9 cellular contexts compared by ENCODE assay signal in genomic region chr1:52348704-52349301, GRCh38. TPM values are rescaled to one million over a fixed set of nuclear protein-coding genes. Genes with fewer than 3 reads are reported as not detected.
A peak's percentile ranks its signal among the peaks of the same experiment; 100 is the strongest.
DNase-seq lines count a peak whose midpoint lies in the region; TF ChIP-seq lines count a peak whose summit lies in the region.
"Had no signal": no experiment of that assay in that cellular context is flagged by ENCODE, and none has a peak within 500 bp of the region (broad histone marks: within the 10 kb centered on the region; RNA-seq: fewer than 3 reads in every experiment).

No MANE protein-coding gene starts in this region.

- DNase-seq in GM13977 (ENCODE audit: low spot score) (no peak), fibroblast of gingiva (ENCODE audit: low read depth) (peak; percentile 15), occipital lobe (lab: John Stamatoyannopoulos, UW) (peak; percentile 24), cortex of kidney (lab: John Stamatoyannopoulos, UW) (no peak), H4 (ENCODE audit: low spot score) (no peak)
- DNase-seq in activated CD4-positive, alpha-beta T cell treated with anti-CD3 and anti-CD28 coated beads for 1 hour: no peak
- DNase-seq in stimulated activated CD4-positive, alpha-beta T cell treated with anti-CD3 and anti-CD28 coated beads, Interleukin-12 subunit alpha, Interleukin-12 subunit beta, amount 100 ng/mL, for 4 hours: no peak

- H3K79me2 ChIP-seq in OCI-LY1 (ENCODE audit: insufficient read depth, low read length): no peaks in the 10 kb centered on the region

- H3K36me3 ChIP-seq in OCI-LY1 (ENCODE audit: insufficient read depth, low read length): peaks cover 28% of the 10 kb centered on the region

- in situ Hi-C loops in GM13977 (cut with MboI; ENCODE audit: low pct_unique_long_range_greater_than_20kb, low sequenced_read_pairs, unreplicated experiment): no loop called here

- H3K9ac ChIP-seq in OCI-LY1 (ENCODE audit: low read length): no peak overlapping the region

- no peaks in the 10 kb centered on the region for H3K9me3 ChIP-seq in OCI-LY1 (ENCODE audit: low read length)
- H3K9me3 ChIP-seq: SJSA1 had no signal

- no peak overlapping the region for H3K4me3 ChIP-seq in OCI-LY1 (ENCODE audit: low read depth, low read length, poor library complexity, severe bottlenecking)
- H3K4me3 ChIP-seq: SJSA1 had no signal

- H2AFZ ChIP-seq in OCI-LY1 (ENCODE audit: low read length): no peak overlapping the region

- H3K4me1 ChIP-seq in OCI-LY1 (ENCODE audit: insufficient read depth, low read length, severe bottlenecking): no peaks in the 10 kb centered on the region

- no peak overlapping the region for H3K27ac ChIP-seq in OCI-LY1 (ENCODE audit: low read depth, low read length, poor library complexity, severe bottlenecking)
- H3K27ac ChIP-seq: SJSA1 had no signal

- 0 out of 2 replicates have a peak, but pooled peaks cover 4% of the 10 kb centered on the region for H3F3A ChIP-seq in OCI-LY1 (ENCODE audit: insufficient read depth, low read length)

- TF ChIP-seq CTCF in GM13977 (IDR thresholded peaks at IDR 0.05; ENCODE audit: extremely low read depth, insufficient read depth, missing control alignments) (peak; percentile 16), OCI-LY1 (IDR thresholded peaks at IDR 0.05; ENCODE audit: low read length) (peak; percentile 14; the same call in 1 of the 2 replicates)

- H4K20me1 ChIP-seq in OCI-LY1 (ENCODE audit: insufficient read depth, low read length): no peaks in the 10 kb centered on the region

- H3K9me2 ChIP-seq in OCI-LY1 (ENCODE audit: low read depth, low read length): no peaks in the 10 kb centered on the region

- H3K27me3 ChIP-seq in OCI-LY1 (ENCODE audit: insufficient read depth, low read length): no peaks in the 10 kb centered on the region
- H3K27me3 ChIP-seq: SJSA1 had no signal

- no peak overlapping the region for H3K4me2 ChIP-seq in OCI-LY1 (ENCODE audit: low read length)

RNA-seq across cellular contexts. Expression of gene CC2D1B, which starts 17.2 kb away (rescaled TPM):
- 10.1 TPM for total RNA-seq in occipital lobe
- total RNA-seq in H4 (2014; rRNA removed; shearing (Covaris generic)): 19.9 and 23.0 TPM in 2 replicates

RNA-seq across cellular contexts. Expression of gene ORC1, which starts 55.4 kb away (rescaled TPM):
- total RNA-seq in occipital lobe: 0.94 TPM
- total RNA-seq in H4 (2014; rRNA removed; shearing (Covaris generic)): 29.4 and 31.1 TPM in 2 replicates

RNA-seq across cellular contexts. Expression of gene PRPF38A, which starts 55.6 kb away (rescaled TPM):
- 19.5 TPM for total RNA-seq in occipital lobe
- 9.7 and 15.0 TPM in 2 replicates for total RNA-seq in H4 (2014; rRNA removed; shearing (Covaris generic))

Comparison
In these comparisons a context has a peak if more than half of its experiments do, and no peak if none do; other contexts are left out.
1. DNase-seq: peak in fibroblast of gingiva (single experiment) and occipital lobe (single experiment); none in GM13977 (single experiment), activated CD4-positive, alpha-beta T cell treated with anti-CD3 and anti-CD28 coated beads for 1 hour (single experiment), cortex of kidney (single experiment), H4 (single experiment) and stimulated activated CD4-positive, alpha-beta T cell treated with anti-CD3 and anti-CD28 coated beads, Interleukin-12 subunit alpha, Interleukin-12 subunit beta, amount 100 ng/mL, for 4 hours (single experiment).
2. RNA of gene ORC1, which starts 55.4 kb away (total RNA-seq): 29.4 to 31.1 TPM in H4; 0.94 TPM in occipital lobe (single experiment); every median in the first group is over 10 times any median in the second.